Comparison of ENCODE assay signal across 15 cellular contexts in genomic region chr2:207279520-207279919, GRCh38.
A peak's percentile ranks its signal among the peaks of the same experiment; 100 is the strongest.
DNase-seq lines count a peak whose midpoint lies in the region; ATAC-seq lines count a peak whose summit lies in the region.
"Had no signal": no experiment of that assay in that cellular context is flagged by ENCODE, and none has a peak within 500 bp of the region (broad histone marks: within the 10 kb centered on the region; RNA-seq: fewer than 3 reads in every experiment).

No MANE protein-coding gene starts in this region.

- no peaks in the 10 kb centered on the region for H3K27me3 Mint-ChIP-seq in activated T-cell treated with anti-CD3 and anti-CD28 coated beads, Interleukin-2, amount 50 U/mL, for 24 hours
- no peaks in the 10 kb centered on the region for H3K27me3 Mint-ChIP-seq in stimulated activated memory B cell treated with anti-CD40 and anti-IgM and Interleukin-4, amounts not matched to agents 10 μg/mL and 1 μg/mL and 100 μg/mL, for 72 hours

- H3K4me3 Mint-ChIP-seq in activated T-cell treated with anti-CD3 and anti-CD28 coated beads, Interleukin-2, amount 50 U/mL, for 24 hours: no peak overlapping the region
- no peak overlapping the region for H3K4me3 Mint-ChIP-seq in stimulated activated memory B cell treated with anti-CD40 and anti-IgM and Interleukin-4, amounts not matched to agents 10 μg/mL and 1 μg/mL and 100 μg/mL, for 72 hours

- H3K27ac Mint-ChIP-seq in activated T-cell treated with anti-CD3 and anti-CD28 coated beads, Interleukin-2, amount 50 U/mL, for 24 hours: peak overlapping the region; percentile 84
- peak overlapping the region; percentile 56 for H3K27ac Mint-ChIP-seq in stimulated activated memory B cell treated with anti-CD40 and anti-IgM and Interleukin-4, amounts not matched to agents 10 μg/mL and 1 μg/mL and 100 μg/mL, for 72 hours

- H3K4me1 Mint-ChIP-seq in activated T-cell treated with anti-CD3 and anti-CD28 coated beads, Interleukin-2, amount 50 U/mL, for 24 hours (ENCODE audit: low read depth): peaks cover 35% of the 10 kb centered on the region
- H3K4me1 Mint-ChIP-seq in stimulated activated memory B cell treated with anti-CD40 and anti-IgM and Interleukin-4, amounts not matched to agents 10 μg/mL and 1 μg/mL and 100 μg/mL, for 72 hours: peaks cover 19% of the 10 kb centered on the region

- ATAC-seq in HG02588 (IDR thresholded peaks at IDR 0.05; ENCODE audit: unreplicated experiment) (peak; percentile 49), HG02885 (IDR thresholded peaks at IDR 0.05; ENCODE audit: poor library complexity, unreplicated experiment) (peak; percentile 53)
- ATAC-seq in stimulated activated memory B cell treated with anti-CD40 and anti-IgM and Interleukin-4, amounts not matched to agents 10 μg/mL and 1 μg/mL and 100 μg/mL, for 72 hours: peak; percentile 53

- DNase-seq in activated T-cell treated with anti-CD3 and anti-CD28 coated beads, Interleukin-2, amount 50 U/mL, for 24 hours: no peak
- no peak for DNase-seq in activated T-cell treated with anti-CD3 and anti-CD28 coated beads, Interleukin-2, amount 50 U/mL, for 48 hours
- no peak for DNase-seq in SW480 (ENCODE audit: low spot score)
- no peak for DNase-seq in NCI-H226
- DNase-seq: AML-193, COR-L47, H7, NCI-H1417, NCI-H187 treated with DMSO at 0.1 percent for 48 hours, NCI-H748 treated with DMSO at 0.1 percent for 48 hours, OCI-M1, SHP77 treated with DMSO at 0.1 percent for 48 hours had no signal

- no peaks in the 10 kb centered on the region for H3K36me3 Mint-ChIP-seq in activated T-cell treated with anti-CD3 and anti-CD28 coated beads, Interleukin-2, amount 50 U/mL, for 24 hours (ENCODE audit: low read depth)
- no peaks in the 10 kb centered on the region for H3K36me3 Mint-ChIP-seq in stimulated activated memory B cell treated with anti-CD40 and anti-IgM and Interleukin-4, amounts not matched to agents 10 μg/mL and 1 μg/mL and 100 μg/mL, for 72 hours

- H3K9me3 Mint-ChIP-seq in activated T-cell treated with anti-CD3 and anti-CD28 coated beads, Interleukin-2, amount 50 U/mL, for 24 hours: no peaks in the 10 kb centered on the region
- no peaks in the 10 kb centered on the region for H3K9me3 Mint-ChIP-seq in stimulated activated memory B cell treated with anti-CD40 and anti-IgM and Interleukin-4, amounts not matched to agents 10 μg/mL and 1 μg/mL and 100 μg/mL, for 72 hours
